In genomic region chr11:45899086-45899447, GRCh38 we compare ENCODE assay signal across 1 cellular context.
TF ChIP-seq lines count a peak whose summit lies in the region.

No MANE protein-coding gene starts in this region.

TF ChIP-seq in WTC11, 78 proteins besides CTCF, POLR2A, EP300 and RAD21 (continued from another document):
- TF ChIP-seq ZNF281 (CRISPR knock-in tag; IDR thresholded peaks at IDR 0.05): no peak
- TF ChIP-seq IRF2 (CRISPR knock-in tag; IDR thresholded peaks at IDR 0.05; ENCODE audit: borderline replicate concordance, low read depth): no peak
- no peak for TF ChIP-seq ELF4 (CRISPR knock-in tag; IDR thresholded peaks at IDR 0.05; ENCODE audit: low read depth)
- TF ChIP-seq IRF1 (CRISPR knock-in tag; IDR thresholded peaks at IDR 0.05): no peak
- no peak for TF ChIP-seq NFATC4 (CRISPR knock-in tag; IDR thresholded peaks at IDR 0.05)
- TF ChIP-seq ZNF138 (CRISPR knock-in tag; conservative IDR thresholded peaks at IDR 0.05): no peak
- TF ChIP-seq STAT6 (CRISPR knock-in tag; conservative IDR thresholded peaks at IDR 0.05; ENCODE audit: low read depth): no peak
- no peak for TF ChIP-seq ATF6 (CRISPR knock-in tag; IDR thresholded peaks at IDR 0.05)
- TF ChIP-seq ESRRA (CRISPR knock-in tag; IDR thresholded peaks at IDR 0.05; ENCODE audit: borderline replicate concordance): no peak
TF ChIP-seq in WTC11: peak in this region for 0.
